26 cellular contexts compared by ENCODE assay signal in genomic region chr5:35009059-35009458, GRCh38. TPM values are rescaled to one million over a fixed set of nuclear protein-coding genes. Genes with fewer than 3 reads are reported as not detected.
"Had no signal": no experiment of that assay in that cellular context is flagged by ENCODE, and none has a peak within 500 bp of the region (broad histone marks: within the 10 kb centered on the region; RNA-seq: fewer than 3 reads in every experiment).

No MANE protein-coding gene starts in this region.

- H3K27ac Mint-ChIP-seq: naive thymus-derived CD4-positive, alpha-beta T cell; nephron progenitor cell had no signal

- DNase-seq: effector memory CD4-positive, alpha-beta T cell; foreskin keratinocyte; head of caudate nucleus; left colon; left ventricle myocardium superior; naive thymus-derived CD4-positive, alpha-beta T cell; nephron progenitor cell; posterior cingulate gyrus; small intestine; stimulated activated CD4-positive, alpha-beta T cell treated with anti-CD3 and anti-CD28 coated beads, Interleukin-12 subunit alpha, Interleukin-12 subunit beta, amount 100 ng/mL, for 4 hours; stimulated activated naive CD4-positive, alpha-beta T cell; stomach; substantia nigra; transverse colon had no signal

- H3K4me1 Mint-ChIP-seq: naive thymus-derived CD4-positive, alpha-beta T cell; nephron progenitor cell had no signal

- H3K36me3 ChIP-seq: esophagus muscularis mucosa, stomach, thoracic aorta, transverse colon had no signal

- H3K4me2 ChIP-seq: hepatocyte had no signal

- H3K4me3 Mint-ChIP-seq: naive thymus-derived CD4-positive, alpha-beta T cell; nephron progenitor cell had no signal

- H3K9me3 ChIP-seq: esophagus muscularis mucosa, stomach, thoracic aorta, transverse colon had no signal

- H3K79me2 ChIP-seq: hepatocyte had no signal

- H3K9me3 Mint-ChIP-seq: nephron progenitor cell had no signal

- H3K4me1 ChIP-seq: esophagus muscularis mucosa, foreskin keratinocyte, stomach, transverse colon had no signal

- H3K27me3 ChIP-seq: foreskin keratinocyte, hepatocyte had no signal

- H3K4me3 ChIP-seq: esophagus muscularis mucosa, hepatocyte, lung, stomach, thoracic aorta, transverse colon had no signal

- ATAC-seq: foreskin keratinocyte; left colon; naive thymus-derived CD4-positive, alpha-beta T cell; sciatic nerve had no signal

- H3K27ac ChIP-seq: epithelial cell of prostate, esophagus muscularis mucosa, foreskin keratinocyte, hepatocyte, stomach, thoracic aorta, transverse colon had no signal

- H2AFZ ChIP-seq: hepatocyte had no signal

RNA-seq across cellular contexts. Expression of gene AGXT2, which starts 38.7 kb away (rescaled TPM):
- total RNA-seq: esophagus muscularis mucosa; foreskin keratinocyte; kidney epithelial cell; left colon; left ventricle myocardium superior; lung; mesenteric fat pad; mononuclear cell; naive thymus-derived CD4-positive, alpha-beta T cell; osteocyte; pulmonary artery endothelial cell; sciatic nerve; thoracic aorta; transverse colon; ureter had no signal
- polyA plus RNA-seq: foreskin keratinocyte; lung; naive thymus-derived CD4-positive, alpha-beta T cell; stomach had no signal
